Comparison of ENCODE assay signal across 10 cellular contexts in genomic region chr10:75398238-75398629, GRCh38. TPM values are rescaled to one million over a fixed set of nuclear protein-coding genes. Genes with fewer than 3 reads are reported as not detected.
DNase-seq lines count a peak whose midpoint lies in the region; TF ChIP-seq lines count a peak whose summit lies in the region.
"Had no signal": no experiment of that assay in that cellular context is flagged by ENCODE, and none has a peak within 500 bp of the region (broad histone marks: within the 10 kb centered on the region; RNA-seq: fewer than 3 reads in every experiment).

No MANE protein-coding gene starts in this region.

- no peak for TF ChIP-seq EP300 in ovary (IDR thresholded peaks at IDR 0.05)

- H3K4me3 ChIP-seq in AG09309 (ENCODE audit: control insufficient read depth, low read depth, low read length) (peak overlapping the region; percentile 90), fibroblast of the aortic adventitia (ENCODE audit: low read depth, low read length) (peak overlapping the region; percentile 99), ovary (peak overlapping the region; percentile 93)

- no peaks in the 10 kb centered on the region for H3K36me3 ChIP-seq in ovary

- no peak for TF ChIP-seq POLR2A in ovary (IDR thresholded peaks at IDR 0.05)

- H3K9me3 ChIP-seq in ovary, result no peaks in the 10 kb centered on the region

- peaks cover 3% of the 10 kb centered on the region for H3K4me1 ChIP-seq in ovary (ENCODE audit: insufficient read depth)

- no peak for TF ChIP-seq CTCF in AG09309 (IDR thresholded peaks at IDR 0.05; ENCODE audit: control insufficient read depth, insufficient read depth, low read depth, low read length, missing control alignments)
- no peak for TF ChIP-seq CTCF in VCaP (conservative IDR thresholded peaks at IDR 0.05)
- TF ChIP-seq CTCF in fibroblast of the aortic adventitia (IDR thresholded peaks at IDR 0.05; ENCODE audit: insufficient read depth, low read length), result no peak
- no peak for TF ChIP-seq CTCF in ovary (IDR thresholded peaks at IDR 0.05)

- H3K27ac ChIP-seq in VCaP (peak overlapping the region; percentile 96), ovary (peak overlapping the region; percentile 98)

- DNase-seq in AG09309 (ENCODE audit: low read depth), result no peak
- DNase-seq in fibroblast of the aortic adventitia (ENCODE audit: low read depth), result peak; percentile 52
- no peak for DNase-seq in ovary
- no peak for DNase-seq in NCI-H2227 treated with DMSO at 0.1 percent for 48 hours (lab: John Stamatoyannopoulos, UW)
- DNase-seq in stimulated activated CD4-positive, alpha-beta T cell treated with anti-CD3 and anti-CD28 coated beads, Interleukin-15, amount 100 ng/mL, for 24 hours, result no peak
- DNase-seq in CD1c-positive myeloid dendritic cell (ENCODE audit: extremely low spot score), result no peak
- DNase-seq in NCI-H446 (lab: John Stamatoyannopoulos, UW), result no peak
- DNase-seq: activated CD8-positive, alpha-beta T cell treated with anti-CD3 and anti-CD28 coated beads for 36 hours; NCI-H1105 treated with DMSO at 0.1 percent for 48 hours had no signal

- no peaks in the 10 kb centered on the region for H3K27me3 ChIP-seq in ovary

- WGBS in ovary, 3 donors, result 41 to 69% (median 49%) methylated on average over 9 of the region's 9 CpGs

- intact Hi-C loops in ovary (cut with DNase I), result loop anchor here (2.0 to 10.0 kb wide), 8 partner anchors 101 to 1709 kb away; no protein-coding TSS in a partner anchor

RNA-seq across cellular contexts. Expression of gene ZNF503, which starts 3.3 kb away (rescaled TPM):
- 21.7 and 29.8 TPM in 2 replicates for total RNA-seq in fibroblast of the aortic adventitia (ENCODE audit: low replicate concordance)
- 100 to 1,000 TPM in 3 of 7 donors, 10 to 100 TPM in 4; 33.4 to 221 (median 82.2) TPM for total RNA-seq in ovary
- polyA plus RNA-seq in ovary, result 10 to 100 TPM; 21.1 to 86.1 TPM

RNA-seq across cellular contexts. Expression of gene LRMDA, which starts 33.2 kb away (rescaled TPM):
- total RNA-seq in fibroblast of the aortic adventitia (ENCODE audit: low replicate concordance) (3.6 and 6.3 TPM in 2 replicates), ovary (10 to 100 TPM; 14.8 to 30.7 (median 22.9) TPM)
- 10 to 100 TPM; 20.6 to 25.9 TPM for polyA plus RNA-seq in ovary
- total RNA-seq: activated CD8-positive, alpha-beta T cell treated with anti-CD3 and anti-CD28 coated beads for 36 hours had no signal
